17 cellular contexts compared by ENCODE assay signal in the genomic region with DNA sequence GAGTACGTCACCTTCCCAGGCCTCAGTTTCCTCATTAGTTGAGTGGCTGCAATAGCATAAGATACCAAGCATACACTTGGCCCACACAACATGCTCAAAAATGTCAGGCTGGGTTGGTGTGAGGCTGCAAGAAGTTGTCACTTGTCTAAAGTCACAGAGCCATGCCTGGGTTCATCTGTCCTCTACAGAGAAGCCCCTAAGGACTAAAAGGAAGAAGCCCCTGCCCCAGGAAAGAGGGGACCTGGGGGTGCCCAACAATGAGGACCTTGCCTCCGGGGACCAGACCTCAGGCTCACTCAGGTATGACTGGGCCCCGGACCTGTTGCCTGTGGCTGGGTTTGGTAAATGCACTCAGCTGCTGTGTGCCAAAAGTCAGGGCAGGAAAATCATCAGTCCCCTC.
DNase-seq lines count a peak whose midpoint lies in the region; ATAC-seq and TF ChIP-seq lines count a peak whose summit lies in the region.
"Had no signal": no experiment of that assay in that cellular context is flagged by ENCODE, and none has a peak within 500 bp of the region (broad histone marks: within the 10 kb centered on the region; RNA-seq: fewer than 3 reads in every experiment).

No MANE protein-coding gene starts in this region.

- H2AK5ac ChIP-seq in neuronal stem cell (ENCODE audit: low read depth, low read length) (no peak overlapping the region), mesenchymal stem cell (ENCODE audit: low read length, severe bottlenecking) (no peak overlapping the region)

- no peak overlapping the region for H2BK12ac ChIP-seq in neuronal stem cell (ENCODE audit: low read length)
- H2BK12ac ChIP-seq in mesenchymal stem cell (ENCODE audit: low read length in 2 of 2) = no peak overlapping the region

- H4K8ac ChIP-seq in neuronal stem cell (ENCODE audit: low read depth, low read length) (no peak overlapping the region), mesenchymal stem cell (ENCODE audit: low read length) (no peak overlapping the region)

- intact Hi-C loops in cardiac septum (cut with DNase I) (loop anchor here (5.0 kb wide), 1 partner anchor 758 kb away; the partner anchor contains the start of gene STK32B), left ventricle myocardium superior (cut with micrococcal nuclease) (no loop called here), posterior vena cava (cut with DNase I) (loop anchor here in 1 of 2 donors (10.0 kb wide), 1 partner anchor 815 kb away; no protein-coding TSS in a partner anchor), spleen (cut with DNase I; ENCODE audit: low total_unique reads) (loop anchor here (10.0 kb wide), 1 partner anchor 1315 kb away; no protein-coding TSS in a partner anchor)

- WGBS in spleen, 5 donors = 87 to 93% (median 92%) methylated on average over 3 of the region's 3 CpGs
- no CpG with 5 or more reads among the region's 3 CpGs for WGBS in neuronal stem cell (ENCODE audit: extremely low coverage in 2 of 2, insufficient read length in 2 of 2, insufficient replicate concordance in 1 of 2), 2 donors
- WGBS in mesenchymal stem cell = 100% methylated on average over 2 of the region's 3 CpGs

- H3K18ac ChIP-seq in neuronal stem cell (ENCODE audit: low read length) (no peak overlapping the region), mesenchymal stem cell (ENCODE audit: low read depth in 1 of 2, low read length in 2 of 2) (no peak overlapping the region)

- H3K9me3 ChIP-seq in spleen = peaks cover 0 to 10% (median 2%) of the 10 kb centered on the region in 8 donors
- H3K9me3 ChIP-seq in neuronal stem cell (replicated peaks in 1 of 2; ENCODE audit: control insufficient read depth in 2 of 2, insufficient read depth in 1 of 2, low read depth in 1 of 2, low read length in 2 of 2) = no peaks in the 10 kb centered on the region
- H3K9me3 ChIP-seq in mesenchymal stem cell (ENCODE audit: control insufficient read depth, low read length) = no peaks in the 10 kb centered on the region
- H3K9me3 ChIP-seq: Caco-2 had no signal

- H3K4ac ChIP-seq in neuronal stem cell (ENCODE audit: low read length) (no peak overlapping the region), mesenchymal stem cell (ENCODE audit: low read depth in 1 of 2, low read length in 2 of 2) (no peak overlapping the region)

- H3K36me3 ChIP-seq in spleen (peaks cover 0 to 23% (median 0%) of the 10 kb centered on the region in 6 donors), neuronal stem cell (replicated peaks in 1 of 2; ENCODE audit: control insufficient read depth in 2 of 2, insufficient read depth in 2 of 2, low read length in 2 of 2) (peaks cover 19 to 76% of the 10 kb centered on the region in 2 donors), mesenchymal stem cell (ENCODE audit: control insufficient read depth in 1 of 2, insufficient read depth in 2 of 2, low read depth in 1 of 2, low read length in 2 of 2) (peaks cover 84 to 96% of the 10 kb centered on the region in 2 experiments)

- H3K27me3 ChIP-seq in spleen (replicated peaks in 1 of 7) = peaks cover 0 to 10% (median 0%) of the 10 kb centered on the region in 7 donors
- no peaks in the 10 kb centered on the region for H3K27me3 ChIP-seq in neuronal stem cell (ENCODE audit: control insufficient read depth in 3 of 3, insufficient read depth in 3 of 3, low read depth in 1 of 3, low read length in 3 of 3)
- H3K27me3 ChIP-seq in mesenchymal stem cell (ENCODE audit: control insufficient read depth in 1 of 2, insufficient read depth in 1 of 2, low read length in 2 of 2) = no peaks in the 10 kb centered on the region
- H3K27me3 ChIP-seq: BLaER1 treated with 17β-estradiol and CSF1 and Interleukin-3, amounts not matched to agents 10 nM and 100 nM had no signal

- no peak overlapping the region for H2AFZ ChIP-seq in neuronal stem cell (ENCODE audit: low read length)
- H2AFZ ChIP-seq in mesenchymal stem cell (ENCODE audit: low read depth, low read length) = no peak overlapping the region

- H3K27ac ChIP-seq in spleen = no peak overlapping the region
- H3K27ac ChIP-seq in neuronal stem cell (replicated peaks; ENCODE audit: low read length) = no peak overlapping the region
- no peak overlapping the region for H3K27ac ChIP-seq in mesenchymal stem cell (ENCODE audit: low read length, poor library complexity, severe bottlenecking)
- H3K27ac ChIP-seq: 22Rv1; A549; BLaER1 treated with 17β-estradiol and CSF1 and Interleukin-3, amounts not matched to agents 10 nM and 100 nM; C4-2B had no signal

- H3K4me1 ChIP-seq in spleen (no peaks in the 10 kb centered on the region), neuronal stem cell (ENCODE audit: control insufficient read depth in 2 of 2, insufficient read depth in 1 of 2, low read depth in 1 of 2, low read length in 2 of 2) (peaks cover 0 to under 1% of the 10 kb centered on the region in 2 donors), mesenchymal stem cell (ENCODE audit: control insufficient read depth, insufficient read depth, low read depth, low read length) (peaks cover 8% of the 10 kb centered on the region)
- H3K4me1 ChIP-seq: A549, Caco-2 had no signal

- ATAC-seq in left ventricle myocardium superior = no peak
- ATAC-seq: A549; CD8-positive, alpha-beta T cell had no signal

- H2BK120ac ChIP-seq in neuronal stem cell (ENCODE audit: low read depth, low read length) (no peak overlapping the region), mesenchymal stem cell (ENCODE audit: low read depth, low read length) (no peak overlapping the region)

- peak; percentile 27 for DNase-seq in cardiac septum (ENCODE audit: low spot score)
- no peak for DNase-seq in left ventricle myocardium superior
- DNase-seq in posterior vena cava (ENCODE audit: low spot score) = peak; percentile 72
- DNase-seq in spleen = peak; percentile 58
- no peak for DNase-seq in neuronal stem cell (ENCODE audit: low spot score)
- no peak for DNase-seq in mesenchymal stem cell
- DNase-seq: AML-193; Caco-2; Calu3; CD4-positive, alpha-beta T cell; CD8-positive, alpha-beta T cell; DMS79 treated with DMSO at 0.1 percent for 48 hours; GF-D8 had no signal

- H3K14ac ChIP-seq in neuronal stem cell (ENCODE audit: low read length) (no peak overlapping the region), mesenchymal stem cell (ENCODE audit: low read length in 2 of 2) (no peak overlapping the region)

- no peak overlapping the region for H3K4me2 ChIP-seq in neuronal stem cell (ENCODE audit: insufficient read depth, low read length, poor library complexity, severe bottlenecking)
- H3K4me2 ChIP-seq in mesenchymal stem cell (ENCODE audit: low read length, poor library complexity, severe bottlenecking) = no peak overlapping the region
- H3K4me2 ChIP-seq: A549 had no signal

- H3K4me3 ChIP-seq in spleen (no peak overlapping the region), neuronal stem cell (ENCODE audit: low read length in 2 of 2) (no peak overlapping the region), mesenchymal stem cell (ENCODE audit: insufficient read depth in 1 of 2, low read depth in 1 of 2, low read length in 2 of 2) (no peak overlapping the region)
- H3K4me3 ChIP-seq: A549; BLaER1 treated with 17β-estradiol and CSF1 and Interleukin-3, amounts not matched to agents 10 nM and 100 nM had no signal

- no peak for TF ChIP-seq POLR2A in spleen (IDR thresholded peaks at IDR 0.05)

- no peak for TF ChIP-seq CTCF in spleen (IDR thresholded peaks at IDR 0.05 in 8 of 11, conservative IDR thresholded peaks at IDR 0.05 in 3 of 11)

- H3K9ac ChIP-seq in neuronal stem cell (ENCODE audit: low read depth, low read length, poor library complexity) = no peak overlapping the region
- H3K9ac ChIP-seq in mesenchymal stem cell (ENCODE audit: low read length) = no peak overlapping the region
- H3K9ac ChIP-seq: BLaER1 treated with 17β-estradiol and CSF1 and Interleukin-3, amounts not matched to agents 10 nM and 100 nM had no signal

- H2BK5ac ChIP-seq in neuronal stem cell (ENCODE audit: low read length) (no peak overlapping the region), mesenchymal stem cell (ENCODE audit: low read depth, low read length, poor library complexity, severe bottlenecking) (no peak overlapping the region)

- no peak overlapping the region for H4K91ac ChIP-seq in neuronal stem cell (ENCODE audit: low read depth, low read length, poor library complexity)
- no peak overlapping the region for H4K91ac ChIP-seq in mesenchymal stem cell (ENCODE audit: low read length)

- H3K23ac ChIP-seq in neuronal stem cell (ENCODE audit: low read depth, low read length, poor library complexity) = no peak overlapping the region
- no peak overlapping the region for H3K23ac ChIP-seq in mesenchymal stem cell (ENCODE audit: low read length in 2 of 2)

- H3K79me1 ChIP-seq in neuronal stem cell (ENCODE audit: low read depth, low read length) (peaks cover 4% of the 10 kb centered on the region), mesenchymal stem cell (replicated peaks; ENCODE audit: low read length, poor library complexity, severe bottlenecking) (peaks cover 27% of the 10 kb centered on the region)

- H2BK15ac ChIP-seq in neuronal stem cell (ENCODE audit: low read length) (no peak overlapping the region), mesenchymal stem cell (ENCODE audit: low read depth, poor library complexity, severe bottlenecking) (no peak overlapping the region)

Comparison
In these comparisons a context has a peak if more than half of its experiments do, and no peak if none do; other contexts are left out.
1. DNase-seq: peak in cardiac septum (single experiment), posterior vena cava (single experiment) and spleen (single experiment); none in left ventricle myocardium superior (single experiment), neuronal stem cell (single experiment) and mesenchymal stem cell (single experiment).